11 cellular contexts compared by ENCODE assay signal in the genomic region with DNA sequence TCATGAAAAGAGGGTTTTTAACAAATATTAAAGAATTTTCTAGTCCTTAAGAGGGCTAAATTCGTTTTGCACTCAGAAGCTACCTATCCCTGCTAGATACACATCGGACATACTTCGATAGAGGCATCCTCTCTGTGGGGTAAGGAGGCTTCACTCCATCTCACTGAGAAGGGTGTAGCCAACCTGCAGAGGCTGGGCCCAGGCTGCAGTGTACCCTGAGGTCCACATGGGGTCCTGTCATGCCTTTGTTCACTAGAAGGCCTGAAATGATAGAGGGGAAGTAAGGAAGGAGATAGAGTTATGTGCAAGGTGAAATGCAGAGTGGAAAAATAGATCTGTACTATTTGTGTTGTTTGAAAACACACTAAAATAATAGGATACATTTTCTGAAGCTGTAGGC. TPM values are rescaled to one million over a fixed set of nuclear protein-coding genes. Genes with fewer than 3 reads are reported as not detected.
DNase-seq lines count a peak whose midpoint lies in the region; ATAC-seq and TF ChIP-seq lines count a peak whose summit lies in the region.
"Had no signal": no experiment of that assay in that cellular context is flagged by ENCODE, and none has a peak within 500 bp of the region (broad histone marks: within the 10 kb centered on the region; RNA-seq: fewer than 3 reads in every experiment).

No MANE protein-coding gene starts in this region.

- ATAC-seq in activated naive CD8-positive, alpha-beta T cell treated with anti-CD3 and anti-CD28 coated beads, Interleukin-2, amount 50 U/mL, for 24 hours = peak; percentile 33
- peak; percentile 47 for ATAC-seq in HG03175 (IDR thresholded peaks at IDR 0.05; ENCODE audit: unreplicated experiment)
- peak; percentile 62 for ATAC-seq in stimulated activated memory B cell treated with anti-CD40 and anti-IgM and Interleukin-4, amounts not matched to agents 10 μg/mL and 1 μg/mL and 100 μg/mL, for 72 hours
- no peak for ATAC-seq in CD8-positive, alpha-beta T cell
- no peak for ATAC-seq in GM19328 (IDR thresholded peaks at IDR 0.05; ENCODE audit: unreplicated experiment)
- ATAC-seq: left lung had no signal

- H3K27ac ChIP-seq in WERI-Rb-1 = no peak overlapping the region
- H3K27ac ChIP-seq in CD8-positive, alpha-beta T cell (ENCODE audit: low read depth, low read length) = no peak overlapping the region
- H3K27ac ChIP-seq: left lung had no signal

- H3K4me1 Mint-ChIP-seq in activated naive CD8-positive, alpha-beta T cell treated with anti-CD3 and anti-CD28 coated beads, Interleukin-2, amount 50 U/mL, for 24 hours = no peaks in the 10 kb centered on the region
- no peaks in the 10 kb centered on the region for H3K4me1 Mint-ChIP-seq in activated naive CD8-positive, alpha-beta T cell treated with anti-CD3 and anti-CD28 coated beads for 36 hours
- peaks cover 2% of the 10 kb centered on the region for H3K4me1 Mint-ChIP-seq in stimulated activated memory B cell treated with anti-CD40 and anti-IgM and Interleukin-4, amounts not matched to agents 10 μg/mL and 1 μg/mL and 100 μg/mL, for 72 hours
- no peaks in the 10 kb centered on the region for H3K4me1 Mint-ChIP-seq in CD8-positive, alpha-beta T cell (ENCODE audit: low read depth)

- H3K4me3 Mint-ChIP-seq in activated naive CD8-positive, alpha-beta T cell treated with anti-CD3 and anti-CD28 coated beads, Interleukin-2, amount 50 U/mL, for 24 hours = no peak overlapping the region
- H3K4me3 Mint-ChIP-seq in activated naive CD8-positive, alpha-beta T cell treated with anti-CD3 and anti-CD28 coated beads for 36 hours = no peak overlapping the region
- H3K4me3 Mint-ChIP-seq in stimulated activated memory B cell treated with anti-CD40 and anti-IgM and Interleukin-4, amounts not matched to agents 10 μg/mL and 1 μg/mL and 100 μg/mL, for 72 hours = no peak overlapping the region
- H3K4me3 Mint-ChIP-seq in CD8-positive, alpha-beta T cell = no peak overlapping the region

- H3K36me3 ChIP-seq in WERI-Rb-1 = peaks cover 85% of the 10 kb centered on the region
- no peaks in the 10 kb centered on the region for H3K36me3 ChIP-seq in CD8-positive, alpha-beta T cell (ENCODE audit: insufficient read depth, low read length)
- H3K36me3 ChIP-seq: left lung had no signal

- peak; percentile 49 for TF ChIP-seq CTCF in WERI-Rb-1 (IDR thresholded peaks at IDR 0.05; ENCODE audit: low read depth, low read length)
- TF ChIP-seq CTCF in CD8-positive, alpha-beta T cell (IDR thresholded peaks at IDR 0.05) = no peak

- H3K27me3 Mint-ChIP-seq in activated naive CD8-positive, alpha-beta T cell treated with anti-CD3 and anti-CD28 coated beads, Interleukin-2, amount 50 U/mL, for 24 hours = no peaks in the 10 kb centered on the region
- H3K27me3 Mint-ChIP-seq in activated naive CD8-positive, alpha-beta T cell treated with anti-CD3 and anti-CD28 coated beads for 36 hours = no peaks in the 10 kb centered on the region
- H3K27me3 Mint-ChIP-seq in stimulated activated memory B cell treated with anti-CD40 and anti-IgM and Interleukin-4, amounts not matched to agents 10 μg/mL and 1 μg/mL and 100 μg/mL, for 72 hours = peaks cover 10% of the 10 kb centered on the region
- H3K27me3 Mint-ChIP-seq in CD8-positive, alpha-beta T cell (ENCODE audit: low read depth) = no peaks in the 10 kb centered on the region

- H3K4me3 ChIP-seq in WERI-Rb-1 (ENCODE audit: low read depth, low read length) = no peak overlapping the region
- no peak overlapping the region for H3K4me3 ChIP-seq in CD8-positive, alpha-beta T cell (ENCODE audit: low read depth, low read length)
- H3K4me3 ChIP-seq: left lung had no signal

- POLR2A ChIA-PET in CD8-positive, alpha-beta T cell (lab: Charles Lee) = no interaction called here

- no peaks in the 10 kb centered on the region for H3K9me3 ChIP-seq in WERI-Rb-1 (ENCODE audit: severe bottlenecking)
- no peaks in the 10 kb centered on the region for H3K9me3 ChIP-seq in CD8-positive, alpha-beta T cell (ENCODE audit: low read length)
- H3K9me3 ChIP-seq: left lung had no signal

- intact Hi-C loops in CD8-positive, alpha-beta T cell (cut with DNase I, micrococcal nuclease) = no loop called here

- no peaks in the 10 kb centered on the region for H3K4me1 ChIP-seq in CD8-positive, alpha-beta T cell (ENCODE audit: insufficient read depth, low read length)
- H3K4me1 ChIP-seq: left lung had no signal

- H3K27me3 ChIP-seq in WERI-Rb-1 (ENCODE audit: insufficient read depth, low read depth, severe bottlenecking) = no peaks in the 10 kb centered on the region
- H3K27me3 ChIP-seq in CD8-positive, alpha-beta T cell (ENCODE audit: insufficient read depth, low read length) = no peaks in the 10 kb centered on the region
- H3K27me3 ChIP-seq: left lung had no signal

- no peak for DNase-seq in activated naive CD8-positive, alpha-beta T cell treated with anti-CD3 and anti-CD28 coated beads, Interleukin-2, amount 50 U/mL, for 24 hours
- no peak for DNase-seq in activated naive CD8-positive, alpha-beta T cell treated with anti-CD3 and anti-CD28 coated beads for 36 hours
- peak; percentile 34 for DNase-seq in WERI-Rb-1
- no peak for DNase-seq in activated naive CD4-positive, alpha-beta T cell (lab: John Stamatoyannopoulos, UW)
- no peak for DNase-seq in CD8-positive, alpha-beta T cell
- DNase-seq: C1 segment of cervical spinal cord, left lung, NCI-H1092 treated with DMSO at 0.1 percent for 48 hours had no signal

- no peak overlapping the region for H3K27ac Mint-ChIP-seq in activated naive CD8-positive, alpha-beta T cell treated with anti-CD3 and anti-CD28 coated beads, Interleukin-2, amount 50 U/mL, for 24 hours
- H3K27ac Mint-ChIP-seq in activated naive CD8-positive, alpha-beta T cell treated with anti-CD3 and anti-CD28 coated beads for 36 hours = no peak overlapping the region
- H3K27ac Mint-ChIP-seq in stimulated activated memory B cell treated with anti-CD40 and anti-IgM and Interleukin-4, amounts not matched to agents 10 μg/mL and 1 μg/mL and 100 μg/mL, for 72 hours = no peak overlapping the region
- no peak overlapping the region for H3K27ac Mint-ChIP-seq in CD8-positive, alpha-beta T cell

- no peaks in the 10 kb centered on the region for H3K9me3 Mint-ChIP-seq in activated naive CD8-positive, alpha-beta T cell treated with anti-CD3 and anti-CD28 coated beads, Interleukin-2, amount 50 U/mL, for 24 hours
- H3K9me3 Mint-ChIP-seq in activated naive CD8-positive, alpha-beta T cell treated with anti-CD3 and anti-CD28 coated beads for 36 hours = no peaks in the 10 kb centered on the region
- no peaks in the 10 kb centered on the region for H3K9me3 Mint-ChIP-seq in stimulated activated memory B cell treated with anti-CD40 and anti-IgM and Interleukin-4, amounts not matched to agents 10 μg/mL and 1 μg/mL and 100 μg/mL, for 72 hours
- no peaks in the 10 kb centered on the region for H3K9me3 Mint-ChIP-seq in CD8-positive, alpha-beta T cell

- H3K36me3 Mint-ChIP-seq in activated naive CD8-positive, alpha-beta T cell treated with anti-CD3 and anti-CD28 coated beads, Interleukin-2, amount 50 U/mL, for 24 hours (ENCODE audit: low read depth) = peaks cover 21% of the 10 kb centered on the region
- peaks cover 7% of the 10 kb centered on the region for H3K36me3 Mint-ChIP-seq in activated naive CD8-positive, alpha-beta T cell treated with anti-CD3 and anti-CD28 coated beads for 36 hours
- H3K36me3 Mint-ChIP-seq in stimulated activated memory B cell treated with anti-CD40 and anti-IgM and Interleukin-4, amounts not matched to agents 10 μg/mL and 1 μg/mL and 100 μg/mL, for 72 hours = no peaks in the 10 kb centered on the region
- peaks cover 56% of the 10 kb centered on the region for H3K36me3 Mint-ChIP-seq in CD8-positive, alpha-beta T cell

- CTCF ChIA-PET in CD8-positive, alpha-beta T cell (lab: Charles Lee) = interaction anchor here (2.1 kb wide), 1 partner anchor 17 kb away, joined by 7 read pairs; no protein-coding TSS in a partner anchor

RNA-seq across cellular contexts. Expression of a gene that starts 45.6 kb away (rescaled TPM):
- 10 to 100 TPM; 36.0 to 46.5 TPM for total RNA-seq in activated naive CD8-positive, alpha-beta T cell treated with anti-CD3 and anti-CD28 coated beads for 36 hours
- total RNA-seq in CD8-positive, alpha-beta T cell = 10 to 100 TPM; 10.1 to 11.6 TPM

Comparison
In these comparisons a context has a peak if more than half of its experiments do, and no peak if none do; other contexts are left out.
1. ATAC-seq: peak in activated naive CD8-positive, alpha-beta T cell treated with anti-CD3 and anti-CD28 coated beads, Interleukin-2, amount 50 U/mL, for 24 hours (single experiment), HG03175 (single experiment) and stimulated activated memory B cell treated with anti-CD40 and anti-IgM and Interleukin-4, amounts not matched to agents 10 μg/mL and 1 μg/mL and 100 μg/mL, for 72 hours (single experiment); none in CD8-positive, alpha-beta T cell (single experiment) and GM19328 (single experiment).